ENCODE assay signal across 15 cellular contexts in genomic region chr17:35210741-35211140, GRCh38. TPM values are rescaled to one million over a fixed set of nuclear protein-coding genes. Genes with fewer than 3 reads are reported as not detected.
"Had no signal": no experiment of that assay in that cellular context is flagged by ENCODE, and none has a peak within 500 bp of the region (broad histone marks: within the 10 kb centered on the region; RNA-seq: fewer than 3 reads in every experiment).

No MANE protein-coding gene starts in this region.

- H3K27me3 ChIP-seq: brain microvascular endothelial cell, sigmoid colon had no signal

- H3K9me3 ChIP-seq: left ventricle myocardium inferior, sigmoid colon had no signal

- H3K4me1 Mint-ChIP-seq: activated B cell treated with CpG ODN at 0.5 μM for 24 hours, nephron progenitor cell had no signal

- H3K9me3 Mint-ChIP-seq: activated B cell treated with CpG ODN at 0.5 μM for 24 hours, nephron progenitor cell had no signal

- H3K36me3 Mint-ChIP-seq: memory B cell had no signal

- H3K27ac Mint-ChIP-seq: activated B cell treated with CpG ODN at 0.5 μM for 24 hours, memory B cell, nephron progenitor cell had no signal

- H3K4me1 ChIP-seq: sigmoid colon had no signal

- H3K27ac ChIP-seq: brain microvascular endothelial cell, left ventricle myocardium inferior, sigmoid colon, SK-N-MC had no signal

- DNase-seq: activated B cell treated with CpG ODN at 0.5 μM for 24 hours, brain microvascular endothelial cell, cerebellar nuclear complex, dermis blood vessel endothelial cell, erythroblast, kidney, left ventricle myocardium inferior, nephron progenitor cell, sigmoid colon, trophoblast cell had no signal

- ATAC-seq: Right ventricle myocardium inferior had no signal

- H3K4me3 Mint-ChIP-seq: activated B cell treated with CpG ODN at 0.5 μM for 24 hours, memory B cell, nephron progenitor cell had no signal

- H3K4me3 ChIP-seq: left ventricle myocardium inferior, sigmoid colon, SK-N-MC had no signal

- H3K36me3 ChIP-seq: brain microvascular endothelial cell, left ventricle myocardium inferior, sigmoid colon had no signal

RNA-seq across cellular contexts. Expression of gene SLC35G3, which starts 16.5 kb away (rescaled TPM):
- total RNA-seq: dermis blood vessel endothelial cell, kidney, left ventricle myocardium inferior, osteoblast, pulmonary artery endothelial cell, Right ventricle myocardium inferior, sigmoid colon had no signal
- polyA plus RNA-seq: sigmoid colon had no signal
